In the genomic region with DNA sequence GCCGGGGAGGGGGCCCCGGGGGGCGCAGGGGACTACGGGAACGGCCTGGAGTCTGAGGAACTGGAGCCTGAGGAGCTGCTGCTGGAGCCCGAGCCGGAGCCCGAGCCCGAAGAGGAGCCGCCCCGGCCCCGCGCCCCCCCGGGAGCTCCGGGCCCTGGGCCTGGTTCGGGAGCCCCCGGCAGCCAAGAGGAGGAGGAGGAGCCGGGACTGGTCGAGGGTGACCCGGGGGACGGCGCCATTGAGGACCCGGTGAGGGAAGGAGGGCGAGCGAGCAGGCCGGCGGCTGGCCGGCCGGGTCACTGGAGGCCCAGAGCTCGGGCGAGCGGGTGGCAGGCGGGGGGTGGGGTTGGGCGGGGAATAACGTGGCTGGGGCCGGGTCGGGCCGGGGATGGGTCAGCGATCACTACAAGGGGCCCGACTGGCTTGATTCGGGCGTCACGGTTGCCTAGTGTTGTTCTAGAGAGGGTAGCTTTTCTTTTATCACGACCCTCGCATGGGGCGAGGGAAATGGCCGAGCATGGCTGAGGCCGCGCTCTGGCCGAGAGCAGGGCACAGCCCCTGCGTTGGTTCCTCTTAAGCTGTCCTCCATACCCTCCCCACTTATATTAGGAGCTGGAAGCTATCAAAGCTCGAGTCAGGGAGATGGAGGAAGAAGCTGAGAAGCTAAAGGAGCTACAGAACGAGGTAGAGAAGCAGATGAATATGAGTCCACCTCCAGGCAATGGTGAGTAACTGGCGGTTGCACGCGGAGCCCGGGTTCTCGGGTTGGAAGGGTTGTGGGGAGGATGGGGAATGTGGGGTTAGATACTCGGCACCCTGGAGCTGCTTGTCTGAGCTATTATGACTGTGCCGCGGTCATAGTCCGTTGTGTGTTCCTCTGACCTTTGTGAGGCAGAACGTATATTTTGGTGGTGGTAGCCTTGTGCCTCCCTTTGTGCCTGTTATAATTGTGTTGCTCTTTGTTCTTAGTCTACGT, we compare ENCODE assay signal across 1 cellular context.
TF ChIP-seq lines count a peak whose summit lies in the region.

No MANE protein-coding gene starts in this region.

TF ChIP-seq in HepG2, 621 proteins besides CTCF, POLR2A, EP300 and RAD21 (continued from another document and continues in another):
- TF ChIP-seq ZNF501 (CRISPR knock-in tag; IDR thresholded peaks at IDR 0.05) (peak; percentile 85; the same call in 1 of the 2 replicates), RBAK (CRISPR knock-in tag; IDR thresholded peaks at IDR 0.05) (peak; percentile 14; the same call in 1 of the 2 replicates), RFX3 (CRISPR knock-in tag; IDR thresholded peaks at IDR 0.05) (no peak), ZKSCAN5 (CRISPR knock-in tag; IDR thresholded peaks at IDR 0.05) (no peak), SOX6 (IDR thresholded peaks at IDR 0.05) (no peak), SOX6 (CRISPR knock-in tag; IDR thresholded peaks at IDR 0.05) (peak; percentile 66), ATF4 (CRISPR knock-in tag; IDR thresholded peaks at IDR 0.05) (peak in 1 of 2 experiments; percentile 56; a peak in 1 of 4 replicates), ARNT (IDR thresholded peaks at IDR 0.05) (no peak), ZNF749 (CRISPR knock-in tag; IDR thresholded peaks at IDR 0.05; ENCODE audit: borderline replicate concordance) (peak; percentile 72; the same call in 1 of the 2 replicates), ZNF136 (CRISPR knock-in tag; IDR thresholded peaks at IDR 0.05; ENCODE audit: low read depth) (0 out of 2 replicates have a peak, but pooled peaks have one; percentile 50), ZNF773 (CRISPR knock-in tag; IDR thresholded peaks at IDR 0.05; ENCODE audit: borderline replicate concordance) (no peak; the same call in none of the 2 replicates), MAF1 (CRISPR knock-in tag; IDR thresholded peaks at IDR 0.05; ENCODE audit: borderline replicate concordance) (peak; percentile 95; the same call in 1 of the 2 replicates), POGZ (CRISPR knock-in tag; IDR thresholded peaks at IDR 0.05) (no peak), ZNF678 (CRISPR knock-in tag; IDR thresholded peaks at IDR 0.05) (peak; percentile 83; the same call in 1 of the 2 replicates), ETV5 (CRISPR knock-in tag; IDR thresholded peaks at IDR 0.05; ENCODE audit: borderline replicate concordance) (no peak; the same call in none of the 2 replicates), ZNF737 (CRISPR knock-in tag; IDR thresholded peaks at IDR 0.05; ENCODE audit: borderline replicate concordance) (no peak), ZNF790 (CRISPR knock-in tag; IDR thresholded peaks at IDR 0.05; ENCODE audit: borderline replicate concordance) (peak; percentile 74; the same call in 1 of the 2 replicates), MTA3 (CRISPR knock-in tag; IDR thresholded peaks at IDR 0.05) (0 out of 2 replicates have a peak, but pooled peaks have one; percentile 67), ZNF230 (CRISPR knock-in tag; IDR thresholded peaks at IDR 0.05) (peak; percentile 83; the same call in 1 of the 2 replicates), REXO4 (CRISPR knock-in tag; IDR thresholded peaks at IDR 0.05; ENCODE audit: borderline replicate concordance) (no peak; the same call in none of the 2 replicates), ARHGAP35 (CRISPR knock-in tag; IDR thresholded peaks at IDR 0.05; ENCODE audit: borderline replicate concordance) (no peak; the same call in 1 of the 2 replicates), ZNF558 (CRISPR knock-in tag; IDR thresholded peaks at IDR 0.05; ENCODE audit: borderline replicate concordance) (no peak), TEAD3 (CRISPR knock-in tag; optimal IDR thresholded peaks at IDR 0.05; ENCODE audit: borderline replicate concordance) (peak; percentile 9), NPAS2 (CRISPR knock-in tag; IDR thresholded peaks at IDR 0.05; ENCODE audit: borderline replicate concordance) (no peak), ZNF556 (CRISPR knock-in tag; IDR thresholded peaks at IDR 0.05; ENCODE audit: borderline replicate concordance) (no peak), ZNF282 (IDR thresholded peaks at IDR 0.05; ENCODE audit: partially characterized antibody) (no peak), HOXD1 (CRISPR knock-in tag; IDR thresholded peaks at IDR 0.05) (peak; percentile 69; the same call in 1 of the 2 replicates), CREBL2 (CRISPR knock-in tag; IDR thresholded peaks at IDR 0.05; ENCODE audit: borderline replicate concordance) (no peak; the same call in 1 of the 2 replicates)
- TF ChIP-seq, protein P1, sequence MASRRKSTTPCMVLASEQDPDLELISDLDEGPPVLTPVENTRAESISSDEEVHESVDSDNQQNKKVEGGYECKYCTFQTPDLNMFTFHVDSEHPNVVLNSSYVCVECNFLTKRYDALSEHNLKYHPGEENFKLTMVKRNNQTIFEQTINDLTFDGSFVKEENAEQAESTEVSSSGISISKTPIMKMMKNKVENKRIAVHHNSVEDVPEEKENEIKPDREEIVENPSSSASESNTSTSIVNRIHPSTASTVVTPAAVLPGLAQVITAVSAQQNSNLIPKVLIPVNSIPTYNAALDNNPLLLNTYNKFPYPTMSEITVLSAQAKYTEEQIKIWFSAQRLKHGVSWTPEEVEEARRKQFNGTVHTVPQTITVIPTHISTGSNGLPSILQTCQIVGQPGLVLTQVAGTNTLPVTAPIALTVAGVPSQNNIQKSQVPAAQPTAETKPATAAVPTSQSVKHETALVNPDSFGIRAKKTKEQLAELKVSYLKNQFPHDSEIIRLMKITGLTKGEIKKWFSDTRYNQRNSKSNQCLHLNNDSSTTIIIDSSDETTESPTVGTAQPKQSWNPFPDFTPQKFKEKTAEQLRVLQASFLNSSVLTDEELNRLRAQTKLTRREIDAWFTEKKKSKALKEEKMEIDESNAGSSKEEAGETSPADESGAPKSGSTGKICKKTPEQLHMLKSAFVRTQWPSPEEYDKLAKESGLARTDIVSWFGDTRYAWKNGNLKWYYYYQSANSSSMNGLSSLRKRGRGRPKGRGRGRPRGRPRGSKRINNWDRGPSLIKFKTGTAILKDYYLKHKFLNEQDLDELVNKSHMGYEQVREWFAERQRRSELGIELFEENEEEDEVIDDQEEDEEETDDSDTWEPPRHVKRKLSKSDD (CRISPR knock-in tag; IDR thresholded peaks at IDR 0.05; ENCODE audit: low read depth), result 0 out of 2 replicates have a peak, but pooled peaks have one; percentile 25
- TF ChIP-seq, protein P2, sequence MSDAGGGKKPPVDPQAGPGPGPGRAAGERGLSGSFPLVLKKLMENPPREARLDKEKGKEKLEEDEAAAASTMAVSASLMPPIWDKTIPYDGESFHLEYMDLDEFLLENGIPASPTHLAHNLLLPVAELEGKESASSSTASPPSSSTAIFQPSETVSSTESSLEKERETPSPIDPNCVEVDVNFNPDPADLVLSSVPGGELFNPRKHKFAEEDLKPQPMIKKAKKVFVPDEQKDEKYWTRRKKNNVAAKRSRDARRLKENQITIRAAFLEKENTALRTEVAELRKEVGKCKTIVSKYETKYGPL (CRISPR knock-in tag; IDR thresholded peaks at IDR 0.05), result no peak; the same call in none of the 2 replicates
- TF ChIP-seq, protein P3, sequence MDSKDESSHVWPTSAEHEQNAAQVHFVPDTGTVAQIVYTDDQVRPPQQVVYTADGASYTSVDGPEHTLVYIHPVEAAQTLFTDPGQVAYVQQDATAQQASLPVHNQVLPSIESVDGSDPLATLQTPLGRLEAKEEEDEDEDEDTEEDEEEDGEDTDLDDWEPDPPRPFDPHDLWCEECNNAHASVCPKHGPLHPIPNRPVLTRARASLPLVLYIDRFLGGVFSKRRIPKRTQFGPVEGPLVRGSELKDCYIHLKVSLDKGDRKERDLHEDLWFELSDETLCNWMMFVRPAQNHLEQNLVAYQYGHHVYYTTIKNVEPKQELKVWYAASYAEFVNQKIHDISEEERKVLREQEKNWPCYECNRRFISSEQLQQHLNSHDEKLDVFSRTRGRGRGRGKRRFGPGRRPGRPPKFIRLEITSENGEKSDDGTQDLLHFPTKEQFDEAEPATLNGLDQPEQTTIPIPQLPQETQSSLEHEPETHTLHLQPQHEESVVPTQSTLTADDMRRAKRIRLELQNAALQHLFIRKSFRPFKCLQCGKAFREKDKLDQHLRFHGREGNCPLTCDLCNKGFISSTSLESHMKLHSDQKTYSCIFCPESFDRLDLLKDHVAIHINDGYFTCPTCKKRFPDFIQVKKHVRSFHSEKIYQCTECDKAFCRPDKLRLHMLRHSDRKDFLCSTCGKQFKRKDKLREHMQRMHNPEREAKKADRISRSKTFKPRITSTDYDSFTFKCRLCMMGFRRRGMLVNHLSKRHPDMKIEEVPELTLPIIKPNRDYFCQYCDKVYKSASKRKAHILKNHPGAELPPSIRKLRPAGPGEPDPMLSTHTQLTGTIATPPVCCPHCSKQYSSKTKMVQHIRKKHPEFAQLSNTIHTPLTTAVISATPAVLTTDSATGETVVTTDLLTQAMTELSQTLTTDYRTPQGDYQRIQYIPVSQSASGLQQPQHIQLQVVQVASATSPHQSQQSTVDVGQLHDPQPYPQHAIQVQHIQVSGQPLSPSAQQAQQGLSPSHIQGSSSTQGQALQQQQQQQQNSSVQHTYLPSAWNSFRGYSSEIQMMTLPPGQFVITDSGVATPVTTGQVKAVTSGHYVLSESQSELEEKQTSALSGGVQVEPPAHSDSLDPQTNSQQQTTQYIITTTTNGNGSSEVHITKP (CRISPR knock-in tag; IDR thresholded peaks at IDR 0.05; ENCODE audit: low read depth), result peak; percentile 25; the same call in 1 of the 2 replicates
- TF ChIP-seq, protein P4, sequence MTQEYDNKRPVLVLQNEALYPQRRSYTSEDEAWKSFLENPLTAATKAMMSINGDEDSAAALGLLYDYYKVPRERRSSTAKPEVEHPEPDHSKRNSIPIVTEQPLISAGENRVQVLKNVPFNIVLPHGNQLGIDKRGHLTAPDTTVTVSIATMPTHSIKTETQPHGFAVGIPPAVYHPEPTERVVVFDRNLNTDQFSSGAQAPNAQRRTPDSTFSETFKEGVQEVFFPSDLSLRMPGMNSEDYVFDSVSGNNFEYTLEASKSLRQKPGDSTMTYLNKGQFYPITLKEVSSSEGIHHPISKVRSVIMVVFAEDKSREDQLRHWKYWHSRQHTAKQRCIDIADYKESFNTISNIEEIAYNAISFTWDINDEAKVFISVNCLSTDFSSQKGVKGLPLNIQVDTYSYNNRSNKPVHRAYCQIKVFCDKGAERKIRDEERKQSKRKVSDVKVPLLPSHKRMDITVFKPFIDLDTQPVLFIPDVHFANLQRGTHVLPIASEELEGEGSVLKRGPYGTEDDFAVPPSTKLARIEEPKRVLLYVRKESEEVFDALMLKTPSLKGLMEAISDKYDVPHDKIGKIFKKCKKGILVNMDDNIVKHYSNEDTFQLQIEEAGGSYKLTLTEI (CRISPR knock-in tag; conservative IDR thresholded peaks at IDR 0.05), result no peak
- TF ChIP-seq, protein P5, sequence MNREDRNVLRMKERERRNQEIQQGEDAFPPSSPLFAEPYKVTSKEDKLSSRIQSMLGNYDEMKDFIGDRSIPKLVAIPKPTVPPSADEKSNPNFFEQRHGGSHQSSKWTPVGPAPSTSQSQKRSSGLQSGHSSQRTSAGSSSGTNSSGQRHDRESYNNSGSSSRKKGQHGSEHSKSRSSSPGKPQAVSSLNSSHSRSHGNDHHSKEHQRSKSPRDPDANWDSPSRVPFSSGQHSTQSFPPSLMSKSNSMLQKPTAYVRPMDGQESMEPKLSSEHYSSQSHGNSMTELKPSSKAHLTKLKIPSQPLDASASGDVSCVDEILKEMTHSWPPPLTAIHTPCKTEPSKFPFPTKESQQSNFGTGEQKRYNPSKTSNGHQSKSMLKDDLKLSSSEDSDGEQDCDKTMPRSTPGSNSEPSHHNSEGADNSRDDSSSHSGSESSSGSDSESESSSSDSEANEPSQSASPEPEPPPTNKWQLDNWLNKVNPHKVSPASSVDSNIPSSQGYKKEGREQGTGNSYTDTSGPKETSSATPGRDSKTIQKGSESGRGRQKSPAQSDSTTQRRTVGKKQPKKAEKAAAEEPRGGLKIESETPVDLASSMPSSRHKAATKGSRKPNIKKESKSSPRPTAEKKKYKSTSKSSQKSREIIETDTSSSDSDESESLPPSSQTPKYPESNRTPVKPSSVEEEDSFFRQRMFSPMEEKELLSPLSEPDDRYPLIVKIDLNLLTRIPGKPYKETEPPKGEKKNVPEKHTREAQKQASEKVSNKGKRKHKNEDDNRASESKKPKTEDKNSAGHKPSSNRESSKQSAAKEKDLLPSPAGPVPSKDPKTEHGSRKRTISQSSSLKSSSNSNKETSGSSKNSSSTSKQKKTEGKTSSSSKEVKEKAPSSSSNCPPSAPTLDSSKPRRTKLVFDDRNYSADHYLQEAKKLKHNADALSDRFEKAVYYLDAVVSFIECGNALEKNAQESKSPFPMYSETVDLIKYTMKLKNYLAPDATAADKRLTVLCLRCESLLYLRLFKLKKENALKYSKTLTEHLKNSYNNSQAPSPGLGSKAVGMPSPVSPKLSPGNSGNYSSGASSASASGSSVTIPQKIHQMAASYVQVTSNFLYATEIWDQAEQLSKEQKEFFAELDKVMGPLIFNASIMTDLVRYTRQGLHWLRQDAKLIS (CRISPR knock-in tag; IDR thresholded peaks at IDR 0.05), result 0 out of 2 replicates have a peak, but pooled peaks have one; percentile 27
- TF ChIP-seq, protein P6, sequence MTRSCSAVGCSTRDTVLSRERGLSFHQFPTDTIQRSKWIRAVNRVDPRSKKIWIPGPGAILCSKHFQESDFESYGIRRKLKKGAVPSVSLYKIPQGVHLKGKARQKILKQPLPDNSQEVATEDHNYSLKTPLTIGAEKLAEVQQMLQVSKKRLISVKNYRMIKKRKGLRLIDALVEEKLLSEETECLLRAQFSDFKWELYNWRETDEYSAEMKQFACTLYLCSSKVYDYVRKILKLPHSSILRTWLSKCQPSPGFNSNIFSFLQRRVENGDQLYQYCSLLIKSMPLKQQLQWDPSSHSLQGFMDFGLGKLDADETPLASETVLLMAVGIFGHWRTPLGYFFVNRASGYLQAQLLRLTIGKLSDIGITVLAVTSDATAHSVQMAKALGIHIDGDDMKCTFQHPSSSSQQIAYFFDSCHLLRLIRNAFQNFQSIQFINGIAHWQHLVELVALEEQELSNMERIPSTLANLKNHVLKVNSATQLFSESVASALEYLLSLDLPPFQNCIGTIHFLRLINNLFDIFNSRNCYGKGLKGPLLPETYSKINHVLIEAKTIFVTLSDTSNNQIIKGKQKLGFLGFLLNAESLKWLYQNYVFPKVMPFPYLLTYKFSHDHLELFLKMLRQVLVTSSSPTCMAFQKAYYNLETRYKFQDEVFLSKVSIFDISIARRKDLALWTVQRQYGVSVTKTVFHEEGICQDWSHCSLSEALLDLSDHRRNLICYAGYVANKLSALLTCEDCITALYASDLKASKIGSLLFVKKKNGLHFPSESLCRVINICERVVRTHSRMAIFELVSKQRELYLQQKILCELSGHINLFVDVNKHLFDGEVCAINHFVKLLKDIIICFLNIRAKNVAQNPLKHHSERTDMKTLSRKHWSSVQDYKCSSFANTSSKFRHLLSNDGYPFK (CRISPR knock-in tag; IDR thresholded peaks at IDR 0.05; ENCODE audit: borderline replicate concordance), result peak; percentile 73
